ENCODE assay signal across 9 cellular contexts in genomic region chr16:28531777-28532744, GRCh38. TPM values are rescaled to one million over a fixed set of nuclear protein-coding genes. Genes with fewer than 3 reads are reported as not detected.
DNase-seq lines count a peak whose midpoint lies in the region; ATAC-seq, FAIRE-seq and TF ChIP-seq lines count a peak whose summit lies in the region.
"Had no signal": no experiment of that assay in that cellular context is flagged by ENCODE, and none has a peak within 500 bp of the region (broad histone marks: within the 10 kb centered on the region; RNA-seq: fewer than 3 reads in every experiment).

No MANE protein-coding gene starts in this region.

- TF ChIP-seq CTCF in VCaP (conservative IDR thresholded peaks at IDR 0.05) (no peak), hepatocyte (IDR thresholded peaks at IDR 0.05; ENCODE audit: poor library complexity) (no peak)

- no peaks in the 10 kb centered on the region for H3K79me2 ChIP-seq in hepatocyte

- in situ Hi-C loops in G401 (cut with HindIII; ENCODE audit: low sequenced_read_pairs) = no loop called here

- peak; percentile 73 for DNase-seq in G401 (ENCODE audit: low spot score)
- peak; percentile 62 for DNase-seq in hepatocyte (ENCODE audit: low spot score)
- DNase-seq in small intestine = peak; percentile 88
- DNase-seq in NCI-H1930 (lab: John Stamatoyannopoulos, UW) = no peak
- DNase-seq in activated CD4-positive, alpha-beta T cell treated with anti-CD3 and anti-CD28 coated beads for 1 hour = no peak
- DNase-seq: activated naive CD4-positive, alpha-beta T cell treated with anti-CD3 and anti-CD28 coated beads, Interleukin-2, amount 50 U/mL, for 16 hours had no signal

- no peak overlapping the region for H3K4me2 ChIP-seq in hepatocyte

- ATAC-seq in HG03442 (IDR thresholded peaks at IDR 0.05; ENCODE audit: unreplicated experiment) (no peak), HG02852 (IDR thresholded peaks at IDR 0.05; ENCODE audit: unreplicated experiment) (no peak)

- no peak for FAIRE-seq in small intestine (lab: Jason Lieb, UNC)

- no peaks in the 10 kb centered on the region for H3K36me3 ChIP-seq in hepatocyte (replicated peaks; ENCODE audit: insufficient read depth, low read depth)
- no peaks in the 10 kb centered on the region for H3K36me3 ChIP-seq in small intestine (ENCODE audit: control insufficient read depth in 2 of 2, insufficient read depth in 2 of 2, low read length in 2 of 2)

- WGBS in hepatocyte (ENCODE audit: low lambda C conversion rate, missing lambda C conversion rate) = 69% methylated on average over 9 of the region's 9 CpGs
- 61 to 73% (median 70%) methylated on average over 9 of the region's 9 CpGs for WGBS in small intestine, 3 donors

- no peaks in the 10 kb centered on the region for H3K9me2 ChIP-seq in hepatocyte (replicated peaks; ENCODE audit: insufficient read depth)

- H3K4me1 ChIP-seq in hepatocyte (ENCODE audit: insufficient read depth) (no peaks in the 10 kb centered on the region), small intestine (ENCODE audit: control insufficient read depth in 2 of 2, insufficient read depth in 1 of 2, low read depth in 1 of 2, low read length in 1 of 2) (peaks cover 0 to 5% of the 10 kb centered on the region in 2 donors)

- no peaks in the 10 kb centered on the region for H3K27me3 ChIP-seq in hepatocyte
- H3K27me3 ChIP-seq in small intestine (ENCODE audit: control insufficient read depth in 2 of 2, insufficient read depth in 2 of 2, low read length in 2 of 2) = no peaks in the 10 kb centered on the region

- no peaks in the 10 kb centered on the region for H3K9me3 ChIP-seq in hepatocyte (ENCODE audit: low read depth)
- H3K9me3 ChIP-seq in small intestine (ENCODE audit: control insufficient read depth, low read depth) = no peaks in the 10 kb centered on the region

- H4K20me1 ChIP-seq in hepatocyte (ENCODE audit: insufficient read depth, poor library complexity, severe bottlenecking) = no peaks in the 10 kb centered on the region

- no peak overlapping the region for H3K4me3 ChIP-seq in hepatocyte
- no peak overlapping the region for H3K4me3 ChIP-seq in small intestine (ENCODE audit: low read depth in 1 of 2, low read length in 2 of 2)

- peak overlapping the region; percentile 19; the same call in 1 of the 2 replicates for H3K27ac ChIP-seq in VCaP
- peak overlapping the region; percentile 51 for H3K27ac ChIP-seq in hepatocyte
- peak overlapping the region in 1 of 2 donors; percentile 76 for H3K27ac ChIP-seq in small intestine (ENCODE audit: low read depth in 1 of 2, low read length in 1 of 2)

- H2AFZ ChIP-seq in hepatocyte = no peak overlapping the region

RNA-seq across cellular contexts. Expression of gene NUPR1, which starts 6.7 kb away (rescaled TPM):
- 113 and 153 TPM in 2 replicates for total RNA-seq in G401 (2014; rRNA removed; shearing (Covaris generic))
- total RNA-seq in hepatocyte = 18.0 and 18.3 TPM in 2 replicates
- polyA plus RNA-seq in hepatocyte = 118 and 130 TPM in 2 replicates
- polyA plus RNA-seq in small intestine = 100 to 1,000 TPM in 1 of 3 donors, 10 to 100 TPM in 1, 1 to 10 TPM in 1; 3.1 to 104 (median 19.5) TPM

RNA-seq across cellular contexts. Expression of gene SGF29, which starts 21.7 kb away (rescaled TPM):
- total RNA-seq in G401 (2014; rRNA removed; shearing (Covaris generic)) = 14.6 and 19.3 TPM in 2 replicates
- 12.7 and 12.8 TPM in 2 replicates for total RNA-seq in hepatocyte
- polyA plus RNA-seq in hepatocyte (14.1 and 17.1 TPM in 2 replicates), small intestine (10 to 100 TPM; 18.1 to 46.3 (median 42.2) TPM)

RNA-seq across cellular contexts. Expression of gene IL27, which starts 25.4 kb away (rescaled TPM):
- total RNA-seq in G401 (2014; rRNA removed; shearing (Covaris generic)) = not detected in 2 replicates
- total RNA-seq in hepatocyte = not detected in 2 replicates
- polyA plus RNA-seq in hepatocyte (not detected in 2 replicates), small intestine (under 1 TPM in 1 of 3 donors, not detected in 2; 0.15 TPM)

RNA-seq across cellular contexts. Expression of gene APOBR, which starts 37.6 kb away (rescaled TPM):
- total RNA-seq in G401 (2014; rRNA removed; shearing (Covaris generic)) = 0.10 and 0.18 TPM in 2 replicates
- 0.04 and 0.13 TPM in 2 replicates for total RNA-seq in hepatocyte
- polyA plus RNA-seq in hepatocyte = 0.22 and 0.26 TPM in 2 replicates
- polyA plus RNA-seq in small intestine = 1 to 10 TPM in 2 of 3 donors, under 1 TPM in 1; 0.89 to 2.7 (median 1.9) TPM

RNA-seq across cellular contexts. Expression of gene CLN3, which starts 40.2 kb away (rescaled TPM):
- total RNA-seq in G401 (2014; rRNA removed; shearing (Covaris generic)) = 50.2 and 62.7 TPM in 2 replicates
- 43.4 and 62.1 TPM in 2 replicates for total RNA-seq in hepatocyte
- polyA plus RNA-seq in hepatocyte = 94.1 and 102 TPM in 2 replicates
- 10 to 100 TPM in 1 of 3 donors, 1 to 10 TPM in 2; 4.7 to 30.9 (median 9.7) TPM for polyA plus RNA-seq in small intestine

Comparison
In these comparisons a context has a peak if more than half of its experiments do, and no peak if none do; other contexts are left out.
1. DNase-seq: peak in G401 (single experiment), hepatocyte (single experiment) and small intestine (single experiment); none in NCI-H1930 (0 of 2) and activated CD4-positive, alpha-beta T cell treated with anti-CD3 and anti-CD28 coated beads for 1 hour (single experiment).